Comparison of ENCODE assay signal across 30 cellular contexts in genomic region chr19:45786533-45786894, GRCh38. TPM values are rescaled to one million over a fixed set of nuclear protein-coding genes. Genes with fewer than 3 reads are reported as not detected.
"Had no signal": no experiment of that assay in that cellular context is flagged by ENCODE, and none has a peak within 500 bp of the region (broad histone marks: within the 10 kb centered on the region; RNA-seq: fewer than 3 reads in every experiment).

No MANE protein-coding gene starts in this region.

- H3K27ac ChIP-seq: hepatocyte, thyroid gland, upper lobe of right lung had no signal

- H3K27me3 ChIP-seq: breast epithelium, gastrocnemius medialis, hepatocyte, thyroid gland, upper lobe of right lung had no signal

- ATAC-seq: activated CD4-positive, alpha-beta T cell treated with anti-CD3 and anti-CD28 coated beads for 36 hours; activated CD8-positive, alpha-beta memory T cell treated with anti-CD3 and anti-CD28 coated beads, Interleukin-2, amount 10 ng/mL, durations not matched to agents 7 days and 5 days; activated CD8-positive, alpha-beta T cell treated with anti-CD3 and anti-CD28 coated beads, Interleukin-2, amount 10 ng/mL, durations not matched to agents 7 days and 5 days; activated naive CD8-positive, alpha-beta T cell treated with anti-CD3 and anti-CD28 coated beads, Interleukin-2, amount 50 U/mL, for 24 hours; gastrocnemius medialis; left colon; naive thymus-derived CD8-positive, alpha-beta T cell; sciatic nerve; stimulated activated memory B cell treated with anti-CD40 and anti-IgM and Interleukin-4, amounts not matched to agents 10 μg/mL and 1 μg/mL and 100 μg/mL, for 72 hours; upper lobe of right lung had no signal

- H3K4me3 ChIP-seq: breast epithelium, gastrocnemius medialis, hepatocyte, thyroid gland, upper lobe of right lung had no signal

- DNase-seq: activated B cell treated with CpG ODN at 0.5 μM for 24 hours; activated CD4-positive, alpha-beta T cell treated with anti-CD3 and anti-CD28 coated beads for 36 hours; activated CD8-positive, alpha-beta memory T cell treated with anti-CD3 and anti-CD28 coated beads, Interleukin-2, amount 10 ng/mL, durations not matched to agents 7 days and 5 days; activated CD8-positive, alpha-beta T cell treated with anti-CD3 and anti-CD28 coated beads, Interleukin-2, amount 10 ng/mL, durations not matched to agents 7 days and 5 days; activated naive CD8-positive, alpha-beta T cell treated with anti-CD3 and anti-CD28 coated beads, Interleukin-2, amount 50 U/mL, for 24 hours; activated T-cell treated with anti-CD3 and anti-CD28 coated beads, Interleukin-2, amount 50 U/mL, for 48 hours; amygdala; effector memory CD4-positive, alpha-beta T cell; gastrocnemius medialis; islet precursor cell; left colon; naive thymus-derived CD8-positive, alpha-beta T cell; posterior cingulate gyrus; small intestine; stimulated activated CD4-positive, alpha-beta T cell treated with anti-CD3 and anti-CD28 coated beads, Interleukin-4, amount 100 ng/mL, for 24 hours; stimulated activated naive CD8-positive, alpha-beta T cell treated with anti-CD3 and anti-CD28 coated beads, Interleukin-15, amount 100 ng/mL, for 72 hours; T-helper 1 cell; thyroid gland; upper lobe of right lung had no signal

- FAIRE-seq: colon, small intestine had no signal

- H3K9me3 ChIP-seq: breast epithelium, gastrocnemius medialis, thyroid gland, upper lobe of right lung had no signal

RNA-seq across cellular contexts. Expression of gene RSPH6A, which starts 28.6 kb away (rescaled TPM):
- total RNA-seq: epithelial cell of proximal tubule, gastrocnemius medialis, hepatocyte, lower leg skin had no signal
- polyA plus RNA-seq: hepatocyte; naive thymus-derived CD8-positive, alpha-beta T cell had no signal

RNA-seq across cellular contexts. Expression of gene MEIOSIN, which starts 53.3 kb away (rescaled TPM):
- total RNA-seq: activated B cell treated with CpG ODN at 0.5 μM for 24 hours; activated CD4-positive, alpha-beta T cell treated with anti-CD3 and anti-CD28 coated beads for 36 hours; activated CD8-positive, alpha-beta memory T cell treated with anti-CD3 and anti-CD28 coated beads, Interleukin-2, amount 10 ng/mL, durations not matched to agents 7 days and 5 days; activated CD8-positive, alpha-beta T cell treated with anti-CD3 and anti-CD28 coated beads, Interleukin-2, amount 10 ng/mL, durations not matched to agents 7 days and 5 days; activated T-helper 2 cell treated with anti-CD3 and anti-CD28 coated beads, Interferon-gamma antibody, Interleukin-2, Interleukin-4, amounts not matched to agents 10 μg/mL and 5 μg/mL and 100 μg/mL, durations not matched to agents 14 hours and 24 hours and 36 hours; breast epithelium; dermis microvascular lymphatic vessel endothelial cell; epithelial cell of proximal tubule; gastrocnemius medialis; hepatocyte; left colon; lower leg skin; naive thymus-derived CD8-positive, alpha-beta T cell; neural crest cell; omental fat pad; sciatic nerve; thyroid gland; upper lobe of right lung had no signal
- polyA plus RNA-seq: hepatocyte; naive thymus-derived CD8-positive, alpha-beta T cell; small intestine had no signal
